Comparison of ENCODE assay signal across 9 cellular contexts in genomic region chr3:138434276-138434874, GRCh38. TPM values are rescaled to one million over a fixed set of nuclear protein-coding genes. Genes with fewer than 3 reads are reported as not detected.
A peak's percentile ranks its signal among the peaks of the same experiment; 100 is the strongest.
DNase-seq lines count a peak whose midpoint lies in the region; ATAC-seq and TF ChIP-seq lines count a peak whose summit lies in the region.
"Had no signal": no experiment of that assay in that cellular context is flagged by ENCODE, and none has a peak within 500 bp of the region (broad histone marks: within the 10 kb centered on the region; RNA-seq: fewer than 3 reads in every experiment).

Gene ESYT3 (plus strand): TSS chr3:138434616. CDS start chr3:138434799, 183 bp downstream.

- whole genome bisulfite sequencing in right cardiac atrium: 2% methylated on average over 54 of the region's 54 CpGs

- DNase-seq in CD1c-positive myeloid dendritic cell (ENCODE audit: extremely low spot score) (peak; percentile 62), HL-60 (ENCODE audit: low read depth in 1 of 2, low spot score in 1 of 2) (peak; percentile 24 to 26), PC-3 (peak; percentile 66), amniotic epithelial cell (ENCODE audit: low read depth) (peak; percentile 50), right cardiac atrium (peak; percentile 77 to 92 (median 90)), uterus (peak; percentile 60 to 67)

- no peaks in the 10 kb centered on the region for H3K9me2 ChIP-seq in PC-3 (replicated peaks; ENCODE audit: low read length)

- CTCF ChIA-PET in PC-3 (lab: Charles Lee): no interaction called here

- TF ChIP-seq CTCF in HL-60 (IDR thresholded peaks at IDR 0.05; ENCODE audit: insufficient read depth, low read length) (no peak), PC-3 (conservative IDR thresholded peaks at IDR 0.05; ENCODE audit: low read depth, low read length) (no peak), parathyroid adenoma (IDR thresholded peaks at IDR 0.05) (no peak), uterus (IDR thresholded peaks at IDR 0.05) (no peak)

- intact Hi-C loops in PC-3 (cut with micrococcal nuclease): no loop called here
- intact Hi-C loops in right cardiac atrium (cut with DNase I): loop anchor here in 1 of 4 donors (10.0 kb wide), 1 partner anchor 100 kb away; no protein-coding TSS in a partner anchor
- intact Hi-C loops in uterus (cut with DNase I; ENCODE audit: low total_unique reads): no loop called here

- H3K36me3 ChIP-seq in PC-3 (ENCODE audit: low read depth, low read length): no peaks in the 10 kb centered on the region
- H3K36me3 ChIP-seq in parathyroid adenoma (ENCODE audit: control insufficient read depth, insufficient read depth, low read length): no peaks in the 10 kb centered on the region
- H3K36me3 ChIP-seq in uterus: no peaks in the 10 kb centered on the region

- no peaks in the 10 kb centered on the region for H3F3A ChIP-seq in PC-3 (ENCODE audit: low read length, unreplicated experiment)

- H3K27me3 ChIP-seq in HL-60 (ENCODE audit: insufficient read depth, poor library complexity, severe bottlenecking) (peaks cover 48% of the 10 kb centered on the region), PC-3 (ENCODE audit: low read length) (no peaks in the 10 kb centered on the region), right cardiac atrium (ENCODE audit: control insufficient read depth, insufficient read depth) (no peaks in the 10 kb centered on the region), parathyroid adenoma (ENCODE audit: control insufficient read depth, insufficient read depth, low read length) (no peaks in the 10 kb centered on the region), uterus (no peaks in the 10 kb centered on the region)

- H3K4me2 ChIP-seq in PC-3 (ENCODE audit: low read length) (peak within 1 kb of the TSS; percentile 84), parathyroid adenoma (ENCODE audit: low read length) (peak within 1 kb of the TSS; percentile 66)

- H3K4me1 ChIP-seq in PC-3 (ENCODE audit: insufficient read depth, low read length) (peaks cover 6% of the 10 kb centered on the region; the same call in 1 of the 2 replicates), right cardiac atrium (ENCODE audit: control insufficient read depth, insufficient read depth, low read length) (peaks cover 4% of the 10 kb centered on the region), parathyroid adenoma (no peaks in the 10 kb centered on the region), uterus (no peaks in the 10 kb centered on the region)

- no peaks in the 10 kb centered on the region for H3K9me3 ChIP-seq in PC-3 (ENCODE audit: low read length)
- no peaks in the 10 kb centered on the region for H3K9me3 ChIP-seq in right cardiac atrium (ENCODE audit: control insufficient read depth, low read length)
- no peaks in the 10 kb centered on the region for H3K9me3 ChIP-seq in parathyroid adenoma (ENCODE audit: control insufficient read depth, low read length)
- H3K9me3 ChIP-seq in uterus: no peaks in the 10 kb centered on the region

- peak within 1 kb of the TSS; percentile 75; the same call in 1 of the 2 replicates for H2AFZ ChIP-seq in PC-3 (ENCODE audit: low read length)
- H2AFZ ChIP-seq in parathyroid adenoma: peak within 1 kb of the TSS; percentile 79

- H4K20me1 ChIP-seq in PC-3 (ENCODE audit: low read length): no peaks in the 10 kb centered on the region

- no TSS peak for BruUV-seq in PC-3 (replicated peaks; lab: Mats Ljungman, UMichigan)

- peak within 1 kb of the TSS; percentile 33 for H3K4me3 ChIP-seq in HL-60 (replicated peaks; ENCODE audit: insufficient read depth, low read length)
- H3K4me3 ChIP-seq in PC-3 (ENCODE audit: low read length): peak within 1 kb of the TSS; percentile 61
- H3K4me3 ChIP-seq in right cardiac atrium (ENCODE audit: low read length): peak within 1 kb of the TSS; percentile 23
- peak within 1 kb of the TSS; percentile 36 for H3K4me3 ChIP-seq in parathyroid adenoma (ENCODE audit: low read depth, low read length)
- peak within 1 kb of the TSS; percentile 33 to 49 for H3K4me3 ChIP-seq in uterus

- ATAC-seq in PC-3 (peak; percentile 87), right cardiac atrium (peak; percentile 93 to 94), GM21737 (IDR thresholded peaks at IDR 0.05; ENCODE audit: unreplicated experiment) (no peak)
- ATAC-seq: HCT116 had no signal

- POLR2A ChIA-PET in PC-3 (lab: Charles Lee; ENCODE audit: unreplicated experiment): interaction anchor here (0.6 kb wide), 1 partner anchor 160 kb away, joined by 3 read pairs; the partner anchor contains the start of gene CEP70

- H3K79me2 ChIP-seq in PC-3 (ENCODE audit: low read length): no peaks in the 10 kb centered on the region
- no peaks in the 10 kb centered on the region for H3K79me2 ChIP-seq in parathyroid adenoma

- H3K27ac ChIP-seq in HL-60 (replicated peaks): no peak within 1 kb of the TSS
- H3K27ac ChIP-seq in PC-3 (ENCODE audit: low read length): no peak within 1 kb of the TSS
- H3K27ac ChIP-seq in right cardiac atrium (ENCODE audit: low read length): no peak within 1 kb of the TSS
- no peak within 1 kb of the TSS for H3K27ac ChIP-seq in parathyroid adenoma
- H3K27ac ChIP-seq in uterus: no peak within 1 kb of the TSS

- H3K9ac ChIP-seq in PC-3 (ENCODE audit: low read length) (no peak within 1 kb of the TSS), parathyroid adenoma (no peak within 1 kb of the TSS)

- peak in 1 of 2 donors; percentile 37 for TF ChIP-seq POLR2A in uterus (IDR thresholded peaks at IDR 0.05)

RNA-seq across cellular contexts. Expression of gene ESYT3, which starts in this region (rescaled TPM):
- total RNA-seq in PC-3 (2014; rRNA removed) (1.6 TPM in 2 replicates), right cardiac atrium (1 to 10 TPM; 1.2 to 2.4 (median 1.6) TPM), uterus (10 to 100 TPM in 1 of 4 donors, 1 to 10 TPM in 3; 1.4 to 30.8 (median 4.9) TPM)
- polyA plus RNA-seq in right cardiac atrium: 0.66 TPM

Comparison
In these comparisons a context has a peak if more than half of its experiments do, and no peak if none do; other contexts are left out.
1. DNase-seq: peak in every context shown above with its lines; median percentile 90 in right cardiac atrium; 66 in PC-3; 64 in uterus; 62 in CD1c-positive myeloid dendritic cell; 50 in amniotic epithelial cell; 25 in HL-60.